In the genomic region with DNA sequence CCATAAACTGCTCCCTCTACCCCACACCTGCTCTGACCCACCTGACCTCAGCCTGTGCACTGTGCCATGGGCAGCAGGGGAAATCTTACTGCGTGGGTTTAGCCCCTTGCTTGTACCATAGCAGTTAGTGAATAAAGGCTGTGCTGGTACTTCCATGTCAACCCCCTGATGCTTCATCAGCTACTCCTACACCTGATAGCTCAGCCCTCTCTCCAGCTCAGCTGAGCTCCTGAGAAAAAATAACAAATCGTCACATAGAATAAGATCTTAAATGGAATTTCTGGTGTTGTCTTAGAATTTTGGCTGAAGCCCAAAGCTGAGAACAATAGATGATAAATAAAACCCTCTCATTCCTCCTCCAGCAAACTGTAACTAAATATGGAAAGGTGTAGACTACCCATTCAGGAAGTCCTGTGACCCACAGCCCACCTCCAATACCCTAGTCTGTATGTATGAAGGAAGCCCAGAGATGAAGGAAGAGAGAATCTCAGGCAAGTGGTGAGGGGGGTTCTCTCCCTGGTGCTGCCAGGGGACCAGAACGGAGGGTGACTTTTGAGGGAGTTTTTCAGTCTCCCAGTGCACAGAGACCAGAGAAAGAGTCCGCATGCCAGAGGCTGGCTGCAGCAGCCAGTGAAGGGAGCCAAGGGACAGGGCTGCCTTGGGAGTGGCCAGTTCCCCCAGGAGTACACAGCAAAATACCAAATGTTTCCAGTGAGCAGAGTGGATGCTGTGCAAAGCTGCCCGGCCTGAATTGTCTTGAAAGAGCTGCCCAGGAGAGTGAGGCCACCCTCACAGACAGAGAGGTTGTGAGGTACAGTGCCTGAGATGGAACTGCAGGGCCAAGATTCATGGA, we compare ENCODE assay signal across 1 cellular context.
TF ChIP-seq lines count a peak whose summit lies in the region.

No MANE protein-coding gene starts in this region.

TF ChIP-seq in IMR-90, 13 proteins besides CTCF, POLR2A, EP300 and RAD21 (continued from another document):
- TF ChIP-seq CHD1 (IDR thresholded peaks at IDR 0.05; ENCODE audit: low read depth, low read length) (no peak), RCOR1 (IDR thresholded peaks at IDR 0.05; ENCODE audit: insufficient replicate concordance, low read length) (no peak), MAFK (IDR thresholded peaks at IDR 0.05; ENCODE audit: low read depth, low read length) (no peak), MXI1 (IDR thresholded peaks at IDR 0.05; ENCODE audit: borderline replicate concordance, low read depth, low read length) (no peak), SMC3 (IDR thresholded peaks at IDR 0.05; ENCODE audit: low read depth, low read length) (no peak), RFX5 (IDR thresholded peaks at IDR 0.05; ENCODE audit: low read depth, low read length) (no peak), USF2 (IDR thresholded peaks at IDR 0.05; ENCODE audit: low read depth, low read length) (no peak), FOS (IDR thresholded peaks at IDR 0.05; ENCODE audit: low read depth, low read length) (no peak), MAZ (IDR thresholded peaks at IDR 0.05; ENCODE audit: borderline replicate concordance, low read depth, low read length) (no peak), CEBPB (IDR thresholded peaks at IDR 0.05; ENCODE audit: low read depth, low read length) (no peak)
- TF ChIP-seq, protein P1, sequence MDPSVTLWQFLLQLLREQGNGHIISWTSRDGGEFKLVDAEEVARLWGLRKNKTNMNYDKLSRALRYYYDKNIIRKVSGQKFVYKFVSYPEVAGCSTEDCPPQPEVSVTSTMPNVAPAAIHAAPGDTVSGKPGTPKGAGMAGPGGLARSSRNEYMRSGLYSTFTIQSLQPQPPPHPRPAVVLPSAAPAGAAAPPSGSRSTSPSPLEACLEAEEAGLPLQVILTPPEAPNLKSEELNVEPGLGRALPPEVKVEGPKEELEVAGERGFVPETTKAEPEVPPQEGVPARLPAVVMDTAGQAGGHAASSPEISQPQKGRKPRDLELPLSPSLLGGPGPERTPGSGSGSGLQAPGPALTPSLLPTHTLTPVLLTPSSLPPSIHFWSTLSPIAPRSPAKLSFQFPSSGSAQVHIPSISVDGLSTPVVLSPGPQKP (IDR thresholded peaks at IDR 0.05; ENCODE audit: borderline replicate concordance, low read depth, low read length) = no peak
